ENCODE assay signal across 9 cellular contexts in genomic region chr6:73451166-73452106, GRCh38. TPM values are rescaled to one million over a fixed set of nuclear protein-coding genes. Genes with fewer than 3 reads are reported as not detected.
DNase-seq lines count a peak whose midpoint lies in the region; ATAC-seq and TF ChIP-seq lines count a peak whose summit lies in the region.
"Had no signal": no experiment of that assay in that cellular context is flagged by ENCODE, and none has a peak within 500 bp of the region (broad histone marks: within the 10 kb centered on the region; RNA-seq: fewer than 3 reads in every experiment).

No MANE protein-coding gene starts in this region.

- ATAC-seq in GM21367 (IDR thresholded peaks at IDR 0.05; ENCODE audit: unreplicated experiment) = peak; percentile 47
- peak; percentile 77 for ATAC-seq in sciatic nerve

- H3K9ac ChIP-seq in SU-DHL-6 (ENCODE audit: low read length) = no peak overlapping the region

- H4K20me1 ChIP-seq in SU-DHL-6 (ENCODE audit: low read depth, low read length) = no peaks in the 10 kb centered on the region

- no peaks in the 10 kb centered on the region for H3K36me3 ChIP-seq in SU-DHL-6 (ENCODE audit: low read length)
- H3K36me3 ChIP-seq in right atrium auricular region = no peaks in the 10 kb centered on the region

- intact Hi-C loops in sciatic nerve (cut with DNase I) = no loop called here

- peaks cover 0 to 13% of the 10 kb centered on the region in 2 donors for H3K4me1 ChIP-seq in right atrium auricular region

- H3K27ac ChIP-seq in SU-DHL-6 (ENCODE audit: low read depth, low read length) (no peak overlapping the region), right atrium auricular region (peak overlapping the region; percentile 78 to 90)
- H3K27ac ChIP-seq: VCaP had no signal

- H3K79me2 ChIP-seq in SU-DHL-6 (ENCODE audit: insufficient read depth, low read length) = no peaks in the 10 kb centered on the region

- no peaks in the 10 kb centered on the region for H3K9me3 ChIP-seq in SU-DHL-6 (ENCODE audit: insufficient read depth, low read length)
- H3K9me3 ChIP-seq in right atrium auricular region = no peaks in the 10 kb centered on the region

- peak overlapping the region; percentile 48 for H2AFZ ChIP-seq in SU-DHL-6 (ENCODE audit: low read depth, low read length, severe bottlenecking)

- TF ChIP-seq CTCF in SU-DHL-6 (IDR thresholded peaks at IDR 0.05; ENCODE audit: insufficient read depth, low read length, poor library complexity, severe bottlenecking) (no peak), right atrium auricular region (IDR thresholded peaks at IDR 0.05) (peak in 1 of 2 donors; percentile 11)

- H3F3A ChIP-seq in SU-DHL-6 (ENCODE audit: insufficient read depth) = no peaks in the 10 kb centered on the region

- H3K4me2 ChIP-seq in SU-DHL-6 (ENCODE audit: low read depth, low read length, poor library complexity, severe bottlenecking) = peak overlapping the region; percentile 20

- H3K4me3 ChIP-seq in SU-DHL-6 (ENCODE audit: insufficient read depth, low read length, poor library complexity, severe bottlenecking) (no peak overlapping the region), right atrium auricular region (peak overlapping the region; percentile 67 to 71)

- no peaks in the 10 kb centered on the region for H3K9me2 ChIP-seq in SU-DHL-6 (replicated peaks; ENCODE audit: insufficient read depth, low read length)

- H3K27me3 ChIP-seq in SU-DHL-6 (ENCODE audit: low read length) = no peaks in the 10 kb centered on the region
- no peaks in the 10 kb centered on the region for H3K27me3 ChIP-seq in right atrium auricular region

- DNase-seq in DMS153 (lab: John Stamatoyannopoulos, UW) (peak; percentile 64), HT1080 (ENCODE audit: low read depth) (peak; percentile 7), amniotic stem cell (lab: John Stamatoyannopoulos, UW) (peak; percentile 35), right atrium auricular region (ENCODE audit: low spot score) (no peak), sciatic nerve (ENCODE audit: low spot score) (peak; percentile 66), NCI-H1930 (lab: John Stamatoyannopoulos, UW) (no peak)

RNA-seq across cellular contexts. Expression of gene CGAS, which starts 0.7 kb away (rescaled TPM):
- total RNA-seq in HT1080 (2014; rRNA removed; shearing (Covaris generic)) = 1.4 and 2.3 TPM in 2 replicates
- polyA plus RNA-seq in HT1080 (2015; cell fraction: cytosol; rRNA removed) = 1.9 TPM in 2 replicates
- polyA plus RNA-seq in HT1080 (2015; cell fraction: nucleus; rRNA removed) = 2.8 and 3.3 TPM in 2 replicates
- total RNA-seq in right atrium auricular region (1 to 10 TPM; 1.4 to 1.7 TPM), sciatic nerve (7.5 TPM)

RNA-seq across cellular contexts. Expression of gene MTO1, which starts 10.1 kb away (rescaled TPM):
- total RNA-seq in HT1080 (2014; rRNA removed; shearing (Covaris generic)) = 24.9 and 26.3 TPM in 2 replicates
- 19.6 and 22.6 TPM in 2 replicates for polyA plus RNA-seq in HT1080 (2015; cell fraction: cytosol; rRNA removed)
- polyA plus RNA-seq in HT1080 (2015; cell fraction: nucleus; rRNA removed) = 47.7 and 58.7 TPM in 2 replicates
- total RNA-seq in right atrium auricular region (10 to 100 TPM; 16.1 to 22.6 TPM), sciatic nerve (34.6 TPM)

RNA-seq across cellular contexts. Expression of gene DDX43, which starts 56.8 kb away (rescaled TPM):
- not detected in 2 replicates for total RNA-seq in HT1080 (2014; rRNA removed; shearing (Covaris generic))
- polyA plus RNA-seq in HT1080 (2015; cell fraction: cytosol; rRNA removed) = 0.76 and 1.7 TPM in 2 replicates
- polyA plus RNA-seq in HT1080 (2015; cell fraction: nucleus; rRNA removed) = 2.2 and 2.6 TPM in 2 replicates
- total RNA-seq in right atrium auricular region (under 1 TPM; 0.51 to 0.85 TPM), sciatic nerve (0.89 TPM)

Comparison
In these comparisons a context has a peak if more than half of its experiments do, and no peak if none do; other contexts are left out.
1. DNase-seq: peak in DMS153 (single experiment), HT1080 (single experiment), amniotic stem cell (single experiment) and sciatic nerve (single experiment); none in right atrium auricular region (single experiment) and NCI-H1930 (0 of 2).